Comparison of ENCODE assay signal across 8 cellular contexts in genomic region chr15:45024649-45025048, GRCh38. TPM values are rescaled to one million over a fixed set of nuclear protein-coding genes. Genes with fewer than 3 reads are reported as not detected.
DNase-seq lines count a peak whose midpoint lies in the region; ATAC-seq, FAIRE-seq and TF ChIP-seq lines count a peak whose summit lies in the region.
"Not testable (repeated sequence)": the region's sequence is repeated elsewhere in the genome, so short reads cannot be mapped to it uniquely, and the experiment has no call there.

No MANE protein-coding gene starts in this region.

- DNase-seq in BE2C; GM12892 (ENCODE audit: insufficient read length); activated T-cell treated with anti-CD3 and anti-CD28 coated beads, Interleukin-2, amount 50 U/mL, for 72 hours; keratinocyte (ENCODE audit: low read depth, low spot score); progenitor cell of endocrine pancreas (ENCODE audit: low spot score, unreplicated experiment): not testable (repeated sequence)
- DNase-seq in MG63: peak; percentile 89

- H3K27ac ChIP-seq in OCI-LY1 (ENCODE audit: low read depth, low read length, poor library complexity, severe bottlenecking): peak overlapping the region; percentile 36
- not testable (repeated sequence) for H3K27ac ChIP-seq in keratinocyte (ENCODE audit: control insufficient read depth, insufficient read depth, low read length)

- H3K9ac ChIP-seq in OCI-LY1 (ENCODE audit: low read length); keratinocyte (ENCODE audit: control insufficient read depth, extremely low read depth, insufficient read depth, low read length): not testable (repeated sequence)

- H3F3A ChIP-seq in OCI-LY1 (ENCODE audit: insufficient read depth, low read length): not testable (repeated sequence)

- dilution Hi-C loops in keratinocyte (cut with MboI; ENCODE audit: extremely low pct_ligation_motif_present, low sequenced_read_pairs): not testable (repeated sequence)

- H3K4me1 ChIP-seq in BE2C: peaks cover 21% of the 10 kb centered on the region
- H3K4me1 ChIP-seq in OCI-LY1 (ENCODE audit: insufficient read depth, low read length, severe bottlenecking): peaks cover 49% of the 10 kb centered on the region
- not testable (repeated sequence) for H3K4me1 ChIP-seq in keratinocyte (ENCODE audit: control insufficient read depth, extremely low read depth, insufficient read depth, low read length)

- not testable (repeated sequence) for H2AFZ ChIP-seq in OCI-LY1 (ENCODE audit: low read length); keratinocyte (ENCODE audit: control insufficient read depth, low read length)

- H3K9me2 ChIP-seq in OCI-LY1 (ENCODE audit: low read depth, low read length): not testable (repeated sequence)

- TF ChIP-seq CTCF in BE2C (IDR thresholded peaks at IDR 0.05; ENCODE audit: low read depth, low read length); OCI-LY1 (IDR thresholded peaks at IDR 0.05; ENCODE audit: low read length); brain (conservative IDR thresholded peaks at IDR 0.05); keratinocyte (optimal IDR thresholded peaks at IDR 0.05 in 1 of 3, IDR thresholded peaks at IDR 0.05 in 1 of 3, conservative IDR thresholded peaks at IDR 0.05 in 1 of 3; ENCODE audit: extremely low read depth in 1 of 3, insufficient read depth in 2 of 3, low read length in 3 of 3); progenitor cell of endocrine pancreas (IDR thresholded peaks at IDR 0.05; ENCODE audit: unreplicated experiment): not testable (repeated sequence)

- H3K4me3 ChIP-seq in BE2C (ENCODE audit: low read depth, low read length) (peak overlapping the region; percentile 13; the same call in 1 of the 2 replicates), MG63 (peak overlapping the region; percentile 9; the same call in 1 of the 2 replicates), OCI-LY1 (ENCODE audit: low read depth, low read length, poor library complexity, severe bottlenecking) (peak overlapping the region; percentile 96)
- not testable (repeated sequence) for H3K4me3 ChIP-seq in keratinocyte (ENCODE audit: control insufficient read depth in 2 of 3, extremely low read depth in 1 of 3, insufficient read depth in 2 of 3, low read depth in 1 of 3, low read length in 3 of 3)

- not testable (repeated sequence) for H3K9me3 ChIP-seq in BE2C; MG63; OCI-LY1 (ENCODE audit: low read length); keratinocyte (ENCODE audit: control insufficient read depth, low read depth, low read length)

- H3K27me3 ChIP-seq in BE2C; MG63; OCI-LY1 (ENCODE audit: insufficient read depth, low read length); keratinocyte (ENCODE audit: control insufficient read depth, extremely low read depth, insufficient read depth, low read length): not testable (repeated sequence)

- ATAC-seq in activated T-cell treated with anti-CD3 and anti-CD28 coated beads, Interleukin-2, amount 50 U/mL, for 72 hours (replicated peaks in 1 of 2): not testable (repeated sequence)

- H3K9me3 Mint-ChIP-seq in activated T-cell treated with anti-CD3 and anti-CD28 coated beads, Interleukin-2, amount 50 U/mL, for 72 hours; progenitor cell of endocrine pancreas (ENCODE audit: low read depth): not testable (repeated sequence)
- peaks cover 3 to 11% (median 6%) of the 10 kb centered on the region in 5 experiments for H3K9me3 Mint-ChIP-seq in brain

- not testable (repeated sequence) for H3K9me1 ChIP-seq in keratinocyte (ENCODE audit: control insufficient read depth, extremely low read depth, insufficient read depth, low read length)

- H3K4me3 Mint-ChIP-seq in activated T-cell treated with anti-CD3 and anti-CD28 coated beads, Interleukin-2, amount 50 U/mL, for 72 hours: peak overlapping the region; percentile 25 to 33
- H3K4me3 Mint-ChIP-seq in brain (peak overlapping the region; percentile 22 to 66 (median 43)), progenitor cell of endocrine pancreas (ENCODE audit: low read depth) (peak overlapping the region; percentile 91)

- not testable (repeated sequence) for TF ChIP-seq POLR2A in GM12892 (IDR thresholded peaks at IDR 0.05; ENCODE audit: low read depth, low read length)

- peaks cover 30% of the 10 kb centered on the region for H3K4me1 Mint-ChIP-seq in activated T-cell treated with anti-CD3 and anti-CD28 coated beads, Interleukin-2, amount 50 U/mL, for 72 hours (ENCODE audit: low read depth)
- H3K4me1 Mint-ChIP-seq in brain (peaks cover 48% of the 10 kb centered on the region), progenitor cell of endocrine pancreas (ENCODE audit: low read depth) (peaks cover 43% of the 10 kb centered on the region)

- H3K36me3 Mint-ChIP-seq in activated T-cell treated with anti-CD3 and anti-CD28 coated beads, Interleukin-2, amount 50 U/mL, for 72 hours (ENCODE audit: insufficient read depth in 2 of 2): not testable (repeated sequence)
- H3K36me3 Mint-ChIP-seq in brain (peaks cover 40% of the 10 kb centered on the region), progenitor cell of endocrine pancreas (ENCODE audit: insufficient read depth) (peaks cover 28% of the 10 kb centered on the region)

- not testable (repeated sequence) for H4K20me1 ChIP-seq in OCI-LY1 (ENCODE audit: insufficient read depth, low read length); keratinocyte (ENCODE audit: control insufficient read depth, extremely low read depth, insufficient read depth, low read length)

- H3K36me3 ChIP-seq in BE2C; keratinocyte (ENCODE audit: control insufficient read depth in 2 of 2, extremely low read depth in 1 of 2, insufficient read depth in 2 of 2, low read length in 2 of 2): not testable (repeated sequence)
- peaks cover 24% of the 10 kb centered on the region for H3K36me3 ChIP-seq in MG63
- H3K36me3 ChIP-seq in OCI-LY1 (ENCODE audit: insufficient read depth, low read length): peaks cover 30% of the 10 kb centered on the region

- not testable (repeated sequence) for H3K79me2 ChIP-seq in OCI-LY1 (ENCODE audit: insufficient read depth, low read length); keratinocyte (ENCODE audit: control insufficient read depth, insufficient read depth, low read length)

- H3K27ac Mint-ChIP-seq in activated T-cell treated with anti-CD3 and anti-CD28 coated beads, Interleukin-2, amount 50 U/mL, for 72 hours: not testable (repeated sequence)
- H3K27ac Mint-ChIP-seq in brain (peak overlapping the region in 1 of 5 experiments; percentile 40), progenitor cell of endocrine pancreas (peak overlapping the region; percentile 26)

- H3K27me3 Mint-ChIP-seq in activated T-cell treated with anti-CD3 and anti-CD28 coated beads, Interleukin-2, amount 50 U/mL, for 72 hours (ENCODE audit: low read depth); brain; progenitor cell of endocrine pancreas: not testable (repeated sequence)

- peak overlapping the region; percentile 48 for H3K4me2 ChIP-seq in OCI-LY1 (ENCODE audit: low read length)
- not testable (repeated sequence) for H3K4me2 ChIP-seq in keratinocyte (ENCODE audit: control insufficient read depth, extremely low read depth, insufficient read depth, low read depth, low read length)

- FAIRE-seq in GM12892 (lab: Jason Lieb, UNC): peak; percentile 66
- FAIRE-seq in keratinocyte (lab: Jason Lieb, UNC): peak; percentile 79

RNA-seq across cellular contexts. Expression of gene SORD, which starts 1.7 kb away (rescaled TPM):
- polyA plus RNA-seq in BE2C (2012; ENCODE audit: insufficient read depth, insufficient read length, low read depth): 35.3 TPM
- polyA plus RNA-seq in GM12892 (2012; ENCODE audit: missing spikeins): 53.1 TPM
- 25.8 and 39.1 TPM in 2 replicates for total RNA-seq in MG63 (2014; rRNA removed; shearing (Covaris generic); ENCODE audit: low replicate concordance)
- 10 to 100 TPM in 1 of 2 donors, 1 to 10 TPM in 1; 10.0 to 17.6 TPM for total RNA-seq in activated T-cell treated with anti-CD3 and anti-CD28 coated beads, Interleukin-2, amount 50 U/mL, for 72 hours
- polyA plus RNA-seq in brain (ENCODE audit: insufficient read depth, low read depth, low replicate concordance) (33.6 TPM), keratinocyte (43.9 to 51.3 TPM (median 46.7 TPM) in 3 replicates)
- 10.8 TPM for polyA plus RNA-seq in keratinocyte (2011; ENCODE audit: low read depth)
- 41.8 and 52.1 TPM in 2 replicates for polyA plus RNA-seq in keratinocyte (2011; cell fraction: cytosol; rRNA removed)
- polyA plus RNA-seq in keratinocyte (2011; cell fraction: nucleus; rRNA removed): 40.6 and 42.2 TPM in 2 replicates
- polyA plus RNA-seq in keratinocyte (2012; ENCODE audit: low replicate concordance): 22.7 and 40.3 TPM in 2 replicates
- polyA minus RNA-seq in keratinocyte: 36.0 to 70.2 TPM (median 49.0 TPM) in 3 replicates
- 60.4 TPM for polyA minus RNA-seq in keratinocyte (2011; cell fraction: cytosol; rRNA and poly(A)+ RNA removed)
- polyA minus RNA-seq in keratinocyte (2011; cell fraction: nucleus; rRNA and poly(A)+ RNA removed): 16.9 and 26.2 TPM in 2 replicates
- total RNA-seq in progenitor cell of endocrine pancreas: 247 and 300 TPM in 2 replicates

Comparison
In these comparisons a context has a peak if more than half of its experiments do, and no peak if none do; other contexts are left out.
1. H3K4me3 Mint-ChIP-seq: peak in every context shown above with its lines; median percentile 91 in progenitor cell of endocrine pancreas; 43 in brain; 29 in activated T-cell treated with anti-CD3 and anti-CD28 coated beads, Interleukin-2, amount 50 U/mL, for 72 hours.